17 cellular contexts compared by ENCODE assay signal in genomic region chr4:185256444-185256843, GRCh38. TPM values are rescaled to one million over a fixed set of nuclear protein-coding genes. Genes with fewer than 3 reads are reported as not detected.
A peak's percentile ranks its signal among the peaks of the same experiment; 100 is the strongest.
DNase-seq lines count a peak whose midpoint lies in the region; ATAC-seq and TF ChIP-seq lines count a peak whose summit lies in the region.
"Had no signal": no experiment of that assay in that cellular context is flagged by ENCODE, and none has a peak within 500 bp of the region (broad histone marks: within the 10 kb centered on the region; RNA-seq: fewer than 3 reads in every experiment).

No MANE protein-coding gene starts in this region.

- no peaks in the 10 kb centered on the region for H3K9me3 Mint-ChIP-seq in WTC11
- H3K9me3 Mint-ChIP-seq: activated naive CD4-positive, alpha-beta T cell treated with anti-CD3 and anti-CD28 coated beads, Interleukin-2, amount 50 U/mL, for 72 hours had no signal

- CTCF ChIA-PET in WTC11 (lab: Charles Lee) = interaction anchor here (0.6 to 1.1 kb wide), 2 partner anchors 9 to 45 kb away, joined by 3 to 4 read pairs; no protein-coding TSS in a partner anchor

- H3K4me1 ChIP-seq in smooth muscle cell (ENCODE audit: low read depth) (peaks cover 13% of the 10 kb centered on the region), upper lobe of right lung (peaks cover 10% of the 10 kb centered on the region)

- H3K4me1 Mint-ChIP-seq in WTC11 = peaks cover 37% of the 10 kb centered on the region

- no peaks in the 10 kb centered on the region for H3K79me2 ChIP-seq in smooth muscle cell (ENCODE audit: low read depth)

- no peaks in the 10 kb centered on the region for H3K27me3 ChIP-seq in smooth muscle cell (ENCODE audit: low read depth)
- no peaks in the 10 kb centered on the region for H3K27me3 ChIP-seq in upper lobe of right lung
- H3K27me3 ChIP-seq: heart left ventricle had no signal

- no peaks in the 10 kb centered on the region for H3K9me3 ChIP-seq in smooth muscle cell (replicated peaks; ENCODE audit: low read depth)
- no peaks in the 10 kb centered on the region for H3K9me3 ChIP-seq in upper lobe of right lung
- H3K9me3 ChIP-seq: heart left ventricle, lower lobe of right lung had no signal

- intact Hi-C loops in upper lobe of right lung (cut with DNase I) = no loop called here

- H3K4me2 ChIP-seq in smooth muscle cell = peak overlapping the region; percentile 22

- no peaks in the 10 kb centered on the region for H3K27me3 Mint-ChIP-seq in WTC11 (ENCODE audit: low read depth)

- H3K27ac ChIP-seq in smooth muscle cell (ENCODE audit: low read depth) (peak overlapping the region; percentile 53), upper lobe of right lung (no peak overlapping the region)
- H3K27ac ChIP-seq: heart left ventricle, HL-60, lower lobe of right lung, SK-N-MC had no signal

- DNase-seq in H4 (ENCODE audit: low spot score) (peak; percentile 37), RPMI7951 (ENCODE audit: low read depth) (peak; percentile 62), epithelial cell of esophagus (ENCODE audit: low read depth) (peak; percentile 85), smooth muscle cell (lab: John Stamatoyannopoulos, UW; ENCODE audit: unreplicated experiment) (no peak), KBM-7 (no peak), upper lobe of right lung (no peak), WTC11 (ENCODE audit: low spot score) (no peak)
- DNase-seq: dermis blood vessel endothelial cell; DND-41; heart left ventricle; lower lobe of right lung; NCI-H1105; stimulated activated CD4-positive, alpha-beta T cell treated with anti-CD3 and anti-CD28 coated beads, Interleukin-4, amount 100 ng/mL, for 24 hours had no signal

- no peaks in the 10 kb centered on the region for H3K36me3 Mint-ChIP-seq in WTC11

- TF ChIP-seq CTCF in epithelial cell of esophagus (IDR thresholded peaks at IDR 0.05; ENCODE audit: insufficient read depth, low read depth, low read length, missing control alignments) = no peak
- no peak for TF ChIP-seq CTCF in smooth muscle cell (IDR thresholded peaks at IDR 0.05; ENCODE audit: borderline replicate concordance, insufficient read depth, poor library complexity, severe bottlenecking)
- no peak for TF ChIP-seq CTCF in upper lobe of right lung (IDR thresholded peaks at IDR 0.05)
- TF ChIP-seq CTCF in WTC11 (IDR thresholded peaks at IDR 0.05) = no peak

- POLR2A ChIA-PET in WTC11 (lab: Charles Lee) = no interaction called here

- H3K36me3 ChIP-seq in smooth muscle cell (ENCODE audit: low read depth) = no peaks in the 10 kb centered on the region
- H3K36me3 ChIP-seq in upper lobe of right lung = no peaks in the 10 kb centered on the region
- H3K36me3 ChIP-seq: heart left ventricle, lower lobe of right lung had no signal

- H3F3A ChIP-seq in smooth muscle cell (ENCODE audit: low read depth) = no peaks in the 10 kb centered on the region

- WGBS in smooth muscle cell (ENCODE audit: low lambda C conversion rate) = 65% methylated on average over 3 of the region's 3 CpGs

- no peak overlapping the region for H3K27ac Mint-ChIP-seq in WTC11
- H3K27ac Mint-ChIP-seq: activated naive CD4-positive, alpha-beta T cell treated with anti-CD3 and anti-CD28 coated beads, Interleukin-2, amount 50 U/mL, for 72 hours; progenitor cell of endocrine pancreas had no signal

- ATAC-seq in upper lobe of right lung (no peak), WTC11 (no peak)
- ATAC-seq: activated naive CD4-positive, alpha-beta T cell treated with anti-CD3 and anti-CD28 coated beads, Interleukin-2, amount 50 U/mL, for 72 hours; heart left ventricle had no signal

- H3K9ac ChIP-seq in smooth muscle cell (ENCODE audit: low read depth) = peak overlapping the region; percentile 30

- in situ Hi-C loops in KBM-7 (cut with MboI; ENCODE audit: low pct_unique_long_range_greater_than_20kb, low sequenced_read_pairs) = no loop called here

- no peak overlapping the region for H3K4me3 Mint-ChIP-seq in WTC11

- H3K4me3 ChIP-seq in epithelial cell of esophagus (ENCODE audit: low read length) = no peak overlapping the region
- no peak overlapping the region for H3K4me3 ChIP-seq in smooth muscle cell
- no peak overlapping the region for H3K4me3 ChIP-seq in upper lobe of right lung
- H3K4me3 ChIP-seq: lower lobe of right lung, SK-N-MC had no signal

- H4K20me1 ChIP-seq in smooth muscle cell (ENCODE audit: low read depth) = no peaks in the 10 kb centered on the region

- H2AFZ ChIP-seq in smooth muscle cell (ENCODE audit: low read depth) = no peak overlapping the region

TF ChIP-seq in WTC11, 78 proteins besides CTCF, POLR2A, EP300 and RAD21:
- TF ChIP-seq E2F5 (CRISPR knock-in tag; IDR thresholded peaks at IDR 0.05) = no peak
- TF ChIP-seq ZSCAN18 (CRISPR knock-in tag; IDR thresholded peaks at IDR 0.05) = no peak
- TF ChIP-seq GRHL2 (CRISPR knock-in tag; IDR thresholded peaks at IDR 0.05; ENCODE audit: insufficient replicate concordance, severe bottlenecking) = no peak
- TF ChIP-seq ZNF512 (CRISPR knock-in tag; IDR thresholded peaks at IDR 0.05; ENCODE audit: borderline replicate concordance) = no peak
- TF ChIP-seq SP1 (CRISPR knock-in tag; conservative IDR thresholded peaks at IDR 0.05) = no peak
- TF ChIP-seq NR3C1 (CRISPR knock-in tag; conservative IDR thresholded peaks at IDR 0.05; ENCODE audit: low read depth) = no peak
- TF ChIP-seq TCF7 (CRISPR knock-in tag; IDR thresholded peaks at IDR 0.05; ENCODE audit: low read depth) = no peak

RNA-seq across cellular contexts. Expression of gene SNX25, which starts 47.0 kb away (rescaled TPM):
- total RNA-seq in H4 (2014; rRNA removed; shearing (Covaris generic)) = 8.3 and 8.8 TPM in 2 replicates
- total RNA-seq in RPMI7951 (2014; rRNA removed; shearing (Covaris generic)) = 16.1 and 18.3 TPM in 2 replicates
- total RNA-seq in smooth muscle cell (23.6 and 25.5 TPM in 2 replicates), upper lobe of right lung (98.5 TPM), WTC11 (2021) (16.9 to 20.9 TPM (median 19.1 TPM) in 3 replicates)
- 12.3 and 16.1 TPM in 2 replicates for polyA plus RNA-seq in smooth muscle cell

RNA-seq across cellular contexts. Expression of gene CFAP97, which starts 52.6 kb away (rescaled TPM):
- 17.6 and 27.7 TPM in 2 replicates for total RNA-seq in H4 (2014; rRNA removed; shearing (Covaris generic))
- total RNA-seq in RPMI7951 (2014; rRNA removed; shearing (Covaris generic)) = 23.7 and 28.1 TPM in 2 replicates
- total RNA-seq in smooth muscle cell (19.0 and 28.2 TPM in 2 replicates), upper lobe of right lung (38.2 TPM), WTC11 (2021) (35.2 to 40.3 TPM (median 36.1 TPM) in 3 replicates)
- polyA plus RNA-seq in smooth muscle cell = 11.4 and 15.7 TPM in 2 replicates

Comparison
In these comparisons a context has a peak if more than half of its experiments do, and no peak if none do; other contexts are left out.
1. DNase-seq: peak in H4 (single experiment), RPMI7951 (single experiment) and epithelial cell of esophagus (single experiment); none in smooth muscle cell (single experiment), KBM-7 (single experiment), upper lobe of right lung (single experiment) and WTC11 (single experiment).